ENCODE assay signal across 25 cellular contexts in the genomic region with DNA sequence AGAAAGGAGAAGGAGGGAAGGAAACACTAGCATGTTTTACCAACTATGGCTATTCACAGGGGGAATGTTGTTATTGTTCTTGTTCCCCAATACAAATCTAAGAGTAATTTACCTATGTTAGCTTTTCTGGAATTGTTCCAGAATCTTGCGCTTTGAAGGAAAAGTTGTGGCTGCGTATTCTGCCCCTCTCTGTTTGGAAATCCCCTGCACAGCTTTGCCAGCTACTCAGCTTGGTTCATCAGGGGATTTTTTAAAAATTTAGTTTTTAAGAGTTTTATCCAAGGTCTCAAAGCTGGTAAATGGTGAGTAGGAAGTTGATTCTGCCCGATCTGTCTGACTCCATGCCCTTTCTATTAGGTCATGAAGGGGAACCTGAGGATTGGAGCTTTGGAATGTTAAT.
DNase-seq lines count a peak whose midpoint lies in the region; ATAC-seq and TF ChIP-seq lines count a peak whose summit lies in the region.
"Had no signal": no experiment of that assay in that cellular context is flagged by ENCODE, and none has a peak within 500 bp of the region (broad histone marks: within the 10 kb centered on the region; RNA-seq: fewer than 3 reads in every experiment).

No MANE protein-coding gene starts in this region.

- no peak overlapping the region for H3K4me3 ChIP-seq in RWPE2 (ENCODE audit: severe bottlenecking)
- H3K4me3 ChIP-seq: GM23248, MG63, tibial artery had no signal

- H3K4me1 ChIP-seq in RWPE2 (ENCODE audit: insufficient read depth, poor library complexity, severe bottlenecking): peaks cover 22% of the 10 kb centered on the region
- H3K4me1 ChIP-seq: tibial artery had no signal

- DNase-seq in NCI-H2171 treated with DMSO at 0.1 percent for 48 hours (lab: John Stamatoyannopoulos, UW) (peak; percentile 58), NCI-H2171 (lab: John Stamatoyannopoulos, UW) (no peak), RWPE2 (ENCODE audit: low spot score) (no peak), epithelial cell of prostate (ENCODE audit: low read depth, low spot score) (no peak), COR-L47 (lab: John Stamatoyannopoulos, UW) (no peak), nephron progenitor cell (no peak)
- DNase-seq: 8988T; activated CD4-positive, alpha-beta T cell treated with anti-CD3 and anti-CD28 coated beads, Interleukin-2, amount 10 ng/mL, durations not matched to agents 7 days and 5 days; activated CD8-positive, alpha-beta memory T cell treated with anti-CD3 and anti-CD28 coated beads, Interleukin-2, amount 10 ng/mL, durations not matched to agents 7 days and 5 days; effector memory CD4-positive, alpha-beta T cell; GM23248; MG63; NCI-H1417 treated with DMSO at 0.1 percent for 48 hours; NCI-H2081 treated with DMSO at 0.1 percent for 48 hours; stimulated activated CD4-positive, alpha-beta T cell treated with anti-CD3 and anti-CD28 coated beads, Interleukin-12 subunit alpha, Interleukin-12 subunit beta, amount 100 ng/mL, for 4 hours; stimulated activated CD4-positive, alpha-beta T cell treated with anti-CD3 and anti-CD28 coated beads, Interleukin-4, amount 100 ng/mL, for 4 hours; stimulated activated naive CD4-positive, alpha-beta T cell; tibial artery had no signal

- H3K36me3 Mint-ChIP-seq in stimulated activated naive CD8-positive, alpha-beta T cell treated with anti-CD3 and anti-CD28 coated beads, Interleukin-15, Interleukin-2, amounts not matched to agents 100 ng/mL and 50 ng/mL, for 24 hours (ENCODE audit: low read depth): no peaks in the 10 kb centered on the region
- H3K36me3 Mint-ChIP-seq in nephron progenitor cell (ENCODE audit: low read depth): no peaks in the 10 kb centered on the region
- H3K36me3 Mint-ChIP-seq: activated CD8-positive, alpha-beta memory T cell treated with anti-CD3 and anti-CD28 coated beads, Interleukin-2, amount 10 ng/mL, durations not matched to agents 7 days and 5 days; CD4-positive, alpha-beta memory T cell had no signal

- TF ChIP-seq CTCF in RWPE2 (IDR thresholded peaks at IDR 0.05; ENCODE audit: poor library complexity, severe bottlenecking): no peak
- TF ChIP-seq CTCF in nephron progenitor cell (IDR thresholded peaks at IDR 0.05): no peak

- H3K27ac ChIP-seq in RWPE2 (ENCODE audit: poor library complexity, severe bottlenecking): peak overlapping the region; percentile 96
- H3K27ac ChIP-seq in epithelial cell of prostate: peak overlapping the region; percentile 100
- H3K27ac ChIP-seq: GM23248, tibial artery had no signal

- H3K27me3 ChIP-seq in RWPE2 (ENCODE audit: insufficient read depth, poor library complexity, severe bottlenecking): no peaks in the 10 kb centered on the region
- H3K27me3 ChIP-seq: MG63 had no signal

- H3K9me3 ChIP-seq in RWPE2 (ENCODE audit: severe bottlenecking): no peaks in the 10 kb centered on the region
- H3K9me3 ChIP-seq: MG63, tibial artery had no signal

- H3K36me3 ChIP-seq in RWPE2 (ENCODE audit: low read depth): no peaks in the 10 kb centered on the region
- H3K36me3 ChIP-seq: MG63, tibial artery had no signal

- ATAC-seq in RWPE2 (ENCODE audit: low read depth): no peak
- no peak for ATAC-seq in HG03354 (IDR thresholded peaks at IDR 0.05; ENCODE audit: poor library complexity, severe bottlenecking, unreplicated experiment)
- ATAC-seq: activated CD8-positive, alpha-beta memory T cell treated with anti-CD3 and anti-CD28 coated beads, Interleukin-2, amount 10 ng/mL, durations not matched to agents 7 days and 5 days; left lobe of liver; naive thymus-derived CD4-positive, alpha-beta T cell had no signal

- H3K27ac Mint-ChIP-seq in stimulated activated naive CD8-positive, alpha-beta T cell treated with anti-CD3 and anti-CD28 coated beads, Interleukin-15, Interleukin-2, amounts not matched to agents 100 ng/mL and 50 ng/mL, for 24 hours: peak overlapping the region; percentile 85
- H3K27ac Mint-ChIP-seq in nephron progenitor cell: no peak overlapping the region
- H3K27ac Mint-ChIP-seq: activated CD4-positive, alpha-beta T cell treated with anti-CD3 and anti-CD28 coated beads, Interleukin-2, amount 10 ng/mL, durations not matched to agents 7 days and 5 days; activated CD8-positive, alpha-beta memory T cell treated with anti-CD3 and anti-CD28 coated beads, Interleukin-2, amount 10 ng/mL, durations not matched to agents 7 days and 5 days; T-helper 2 cell treated with Interferon-gamma antibody and Interleukin-4, amounts not matched to agents 5 μg/mL and 100 μg/mL, for 36 hours had no signal

- peaks cover 22% of the 10 kb centered on the region for H3K4me1 Mint-ChIP-seq in stimulated activated naive CD8-positive, alpha-beta T cell treated with anti-CD3 and anti-CD28 coated beads, Interleukin-15, Interleukin-2, amounts not matched to agents 100 ng/mL and 50 ng/mL, for 24 hours (ENCODE audit: low read depth)
- H3K4me1 Mint-ChIP-seq in nephron progenitor cell: peaks cover 11% of the 10 kb centered on the region
- H3K4me1 Mint-ChIP-seq: activated CD4-positive, alpha-beta T cell treated with anti-CD3 and anti-CD28 coated beads, Interleukin-2, amount 10 ng/mL, durations not matched to agents 7 days and 5 days had no signal

- no peaks in the 10 kb centered on the region for H3K9me3 Mint-ChIP-seq in stimulated activated naive CD8-positive, alpha-beta T cell treated with anti-CD3 and anti-CD28 coated beads, Interleukin-15, Interleukin-2, amounts not matched to agents 100 ng/mL and 50 ng/mL, for 24 hours
- no peaks in the 10 kb centered on the region for H3K9me3 Mint-ChIP-seq in nephron progenitor cell
- H3K9me3 Mint-ChIP-seq: activated CD4-positive, alpha-beta T cell treated with anti-CD3 and anti-CD28 coated beads, Interleukin-2, amount 10 ng/mL, durations not matched to agents 7 days and 5 days; activated T-helper 2 cell treated with anti-CD3 and anti-CD28 coated beads, Interferon-gamma antibody, Interleukin-2, Interleukin-4, amounts not matched to agents 10 μg/mL and 5 μg/mL and 100 μg/mL, durations not matched to agents 14 hours and 24 hours and 36 hours; CD4-positive, alpha-beta memory T cell; naive thymus-derived CD4-positive, alpha-beta T cell; T-helper 2 cell treated with Interferon-gamma antibody and Interleukin-4, amounts not matched to agents 5 μg/mL and 100 μg/mL, for 36 hours had no signal

- peak overlapping the region; percentile 31 for H3K4me3 Mint-ChIP-seq in stimulated activated naive CD8-positive, alpha-beta T cell treated with anti-CD3 and anti-CD28 coated beads, Interleukin-15, Interleukin-2, amounts not matched to agents 100 ng/mL and 50 ng/mL, for 24 hours
- H3K4me3 Mint-ChIP-seq in nephron progenitor cell: no peak overlapping the region
- H3K4me3 Mint-ChIP-seq: activated CD4-positive, alpha-beta T cell treated with anti-CD3 and anti-CD28 coated beads, Interleukin-2, amount 10 ng/mL, durations not matched to agents 7 days and 5 days; activated CD8-positive, alpha-beta memory T cell treated with anti-CD3 and anti-CD28 coated beads, Interleukin-2, amount 10 ng/mL, durations not matched to agents 7 days and 5 days; CD4-positive, alpha-beta memory T cell; naive thymus-derived CD4-positive, alpha-beta T cell; T-helper 2 cell treated with Interferon-gamma antibody and Interleukin-4, amounts not matched to agents 5 μg/mL and 100 μg/mL, for 36 hours had no signal

- H3K27me3 Mint-ChIP-seq in stimulated activated naive CD8-positive, alpha-beta T cell treated with anti-CD3 and anti-CD28 coated beads, Interleukin-15, Interleukin-2, amounts not matched to agents 100 ng/mL and 50 ng/mL, for 24 hours: peaks cover 11% of the 10 kb centered on the region
- H3K27me3 Mint-ChIP-seq in nephron progenitor cell (ENCODE audit: low read depth, poor library complexity): peaks cover 29% of the 10 kb centered on the region
